Comparison of ENCODE assay signal across 8 cellular contexts in genomic region chr19:19490247-19490968, GRCh38. TPM values are rescaled to one million over a fixed set of nuclear protein-coding genes. Genes with fewer than 3 reads are reported as not detected.
A peak's percentile ranks its signal among the peaks of the same experiment; 100 is the strongest.
DNase-seq lines count a peak whose midpoint lies in the region; ATAC-seq, FAIRE-seq and TF ChIP-seq lines count a peak whose summit lies in the region.

No MANE protein-coding gene starts in this region.

- no peak for FAIRE-seq in D721Med (lab: Jason Lieb, UNC)

- H3K27ac ChIP-seq in HUES64 (ENCODE audit: low read depth, low read length), result peak overlapping the region; percentile 88
- H3K27ac ChIP-seq in OCI-LY7 (ENCODE audit: low read depth, low read length, poor library complexity, severe bottlenecking), result peak overlapping the region; percentile 90
- H3K27ac ChIP-seq in epithelial cell of prostate, result peak overlapping the region; percentile 92

- H4K20me1 ChIP-seq in OCI-LY7 (ENCODE audit: insufficient read depth, low read length), result 0 out of 2 replicates have a peak, but pooled peaks cover 3% of the 10 kb centered on the region

- ATAC-seq in HG02759 (IDR thresholded peaks at IDR 0.05; ENCODE audit: unreplicated experiment), result no peak

- peaks cover 32% of the 10 kb centered on the region for H3K4me1 ChIP-seq in HUES64 (ENCODE audit: insufficient read depth, low read length)
- peaks cover 33% of the 10 kb centered on the region for H3K4me1 ChIP-seq in OCI-LY7 (ENCODE audit: insufficient read depth, low read length, poor library complexity, severe bottlenecking)

- intact Hi-C loops in OCI-LY7 (cut with micrococcal nuclease; ENCODE audit: unreplicated experiment), result loop anchor here (1.0 to 5.0 kb wide), 4 partner anchors 83 to 298 kb away; partner anchors contain the start of genes BORCS8 and RFXANK

- no peaks in the 10 kb centered on the region for H3K27me3 ChIP-seq in HUES64 (ENCODE audit: insufficient read depth, low read length)

- H3K9me2 ChIP-seq in OCI-LY7 (ENCODE audit: insufficient read depth, low read length), result no peaks in the 10 kb centered on the region

- no TSS peak for BruUV-seq in OCI-LY7 (replicated peaks; lab: Mats Ljungman, UMichigan)

- peak overlapping the region; percentile 64 for H3K4me2 ChIP-seq in OCI-LY7 (ENCODE audit: low read length)

- H3K36me3 ChIP-seq in HUES64 (ENCODE audit: insufficient read depth, low read length) (peaks cover 38% of the 10 kb centered on the region), OCI-LY7 (ENCODE audit: insufficient read depth, low read length) (peaks cover 48% of the 10 kb centered on the region)

- H3K79me2 ChIP-seq in OCI-LY7 (ENCODE audit: insufficient read depth, low read depth, low read length), result peaks cover 28% of the 10 kb centered on the region

- no peak overlapping the region for H3K9ac ChIP-seq in HUES64 (ENCODE audit: low read depth, low read length)

- POLR2A ChIA-PET in OCI-LY7 (lab: Charles Lee), result interaction anchor here (1.1 to 2.1 kb wide), 3 partner anchors 85 to 126 kb away, joined by 5 to 10 read pairs (median 7); partner anchors contain the start of gene GATAD2A

- 61% methylated on average over 19 of the region's 19 CpGs for WGBS in HUES64

- TF ChIP-seq CTCF in D721Med (IDR thresholded peaks at IDR 0.05; ENCODE audit: insufficient read depth, missing control alignments) (peak; percentile 88), OCI-LY7 (conservative IDR thresholded peaks at IDR 0.05; ENCODE audit: low read length) (peak; percentile 92)

- no peak overlapping the region for H2AFZ ChIP-seq in OCI-LY7 (ENCODE audit: low read length)

- peak; percentile 89 for DNase-seq in D721Med (ENCODE audit: insufficient read length, low spot score)
- peak; percentile 86 for DNase-seq in OCI-LY7 (ENCODE audit: low spot score)
- DNase-seq in activated T-cell treated with anti-CD3 and anti-CD28 coated beads for 4 hours, result peak; percentile 77
- peak; percentile 24 for DNase-seq in epithelial cell of prostate (ENCODE audit: low read depth, low spot score)
- peak; percentile 84 for DNase-seq in mucosa of gallbladder (ENCODE audit: low spot score)
- DNase-seq in stimulated activated CD8-positive, alpha-beta memory T cell treated with anti-CD3 and anti-CD28 coated beads, Interleukin-4, amount 100 ng/mL, for 1 hour (ENCODE audit: low read depth in 2 of 2, low spot score in 1 of 2), result peak; percentile 52 to 67

- H3K9me3 ChIP-seq in HUES64 (ENCODE audit: insufficient read depth, low read depth, low read length) (no peaks in the 10 kb centered on the region), OCI-LY7 (ENCODE audit: low read length) (no peaks in the 10 kb centered on the region)

- CTCF ChIA-PET in OCI-LY7 (lab: Charles Lee; ENCODE audit: unreplicated experiment), result interaction anchor here (0.6 to 1.4 kb wide), 5 partner anchors 85 to 126 kb away, joined by 3 to 5 read pairs (median 4); partner anchors contain the start of gene GATAD2A

- H3K4me3 ChIP-seq in HUES64 (ENCODE audit: low read length), result no peak overlapping the region
- no peak overlapping the region for H3K4me3 ChIP-seq in OCI-LY7 (ENCODE audit: low read depth, low read length, poor library complexity, severe bottlenecking)

RNA-seq across cellular contexts. Expression of gene TSSK6, which starts 24.9 kb away (rescaled TPM):
- polyA plus RNA-seq in HUES64 (2013, experiment 1 of 2), result 1.4 TPM
- polyA plus RNA-seq in HUES64 (2013, experiment 2 of 2), result 1.9 TPM
- total RNA-seq in OCI-LY7 (2014; rRNA removed; shearing (Covaris generic)), result 7.1 and 10.5 TPM in 2 replicates
- total RNA-seq in OCI-LY7 (2022), result 6.4 and 8.7 TPM in 2 replicates
- 3.3 TPM for total RNA-seq in mucosa of gallbladder

RNA-seq across cellular contexts. Expression of gene NDUFA13, which starts 25.6 kb away (rescaled TPM):
- polyA plus RNA-seq in HUES64 (2013, experiment 1 of 2), result 184 TPM
- 194 TPM for polyA plus RNA-seq in HUES64 (2013, experiment 2 of 2)
- total RNA-seq in OCI-LY7 (2014; rRNA removed; shearing (Covaris generic)), result 275 and 320 TPM in 2 replicates
- total RNA-seq in OCI-LY7 (2022) (421 and 429 TPM in 2 replicates), mucosa of gallbladder (376 TPM)

RNA-seq across cellular contexts. Expression of gene YJEFN3, which starts 38.3 kb away (rescaled TPM):
- polyA plus RNA-seq in HUES64 (2013, experiment 1 of 2), result 3.3 TPM
- polyA plus RNA-seq in HUES64 (2013, experiment 2 of 2), result 2.7 TPM
- 5.4 and 6.9 TPM in 2 replicates for total RNA-seq in OCI-LY7 (2014; rRNA removed; shearing (Covaris generic))
- total RNA-seq in OCI-LY7 (2022), result 35.3 and 35.8 TPM in 2 replicates
- 8.9 TPM for total RNA-seq in mucosa of gallbladder

RNA-seq across cellular contexts. Expression of gene CILP2, which starts 47.7 kb away (rescaled TPM):
- polyA plus RNA-seq in HUES64 (2013, experiment 1 of 2), result 1.2 TPM
- 2.2 TPM for polyA plus RNA-seq in HUES64 (2013, experiment 2 of 2)
- 0.19 TPM in 1 of 2 replicates, not detected in the other for total RNA-seq in OCI-LY7 (2014; rRNA removed; shearing (Covaris generic))
- 0.48 and 0.51 TPM in 2 replicates for total RNA-seq in OCI-LY7 (2022)
- total RNA-seq in mucosa of gallbladder, result 0.26 TPM

Comparison
In these comparisons a context has a peak if more than half of its experiments do, and no peak if none do; other contexts are left out.
1. DNase-seq: peak in every context shown above with its lines; median percentile 89 in D721Med; 86 in OCI-LY7; 84 in mucosa of gallbladder; 77 in activated T-cell treated with anti-CD3 and anti-CD28 coated beads for 4 hours; 60 in stimulated activated CD8-positive, alpha-beta memory T cell treated with anti-CD3 and anti-CD28 coated beads, Interleukin-4, amount 100 ng/mL, for 1 hour; 24 in epithelial cell of prostate.